ENCODE assay signal across 35 cellular contexts in the genomic region with DNA sequence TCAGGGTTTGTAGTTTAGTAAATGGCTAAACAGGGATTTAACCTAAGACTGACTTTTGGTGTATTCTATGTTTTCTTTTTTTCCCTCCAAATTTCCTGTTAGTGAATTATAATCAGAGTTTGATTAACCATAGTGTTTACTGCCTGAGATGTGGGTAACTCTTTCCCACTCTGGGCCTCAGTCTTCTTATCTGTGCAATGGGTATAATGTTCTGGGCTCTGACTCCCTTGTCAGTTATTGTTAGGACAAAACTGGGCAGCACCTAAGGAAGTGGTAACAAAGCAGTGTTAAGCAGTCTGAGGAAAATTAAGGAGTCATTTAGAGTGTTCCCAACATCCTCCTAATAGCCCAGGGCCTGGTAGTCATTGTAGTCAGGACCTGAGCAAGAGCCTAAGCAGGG.
"Had no signal": no experiment of that assay in that cellular context is flagged by ENCODE, and none has a peak within 500 bp of the region (broad histone marks: within the 10 kb centered on the region; RNA-seq: fewer than 3 reads in every experiment).

No MANE protein-coding gene starts in this region.

- H3K27ac ChIP-seq: KMS-11 had no signal

- H3K9me3 ChIP-seq: MG63 had no signal

- H3K9ac ChIP-seq: KMS-11 had no signal

- DNase-seq: Karpas-422, Kasumi-1, MG63, MM.1S, MV-4-11, NCI-H1048, NCI-H1092, NCI-H1092 treated with DMSO at 0.1 percent for 48 hours, NCI-H1105, NCI-H1105 treated with DMSO at 0.1 percent for 48 hours, NCI-H1417, NCI-H1417 treated with DMSO at 0.1 percent for 48 hours, NCI-H1436, NCI-H1436 treated with DMSO at 0.1 percent for 48 hours, NCI-H146, NCI-H1694, NCI-H1694 treated with DMSO at 0.1 percent for 48 hours, NCI-H187, NCI-H187 treated with DMSO at 0.1 percent for 48 hours, NCI-H1930, NCI-H2029, NCI-H2029 treated with DMSO at 0.1 percent for 48 hours, NCI-H2081, NCI-H2081 treated with DMSO at 0.1 percent for 48 hours, NCI-H2107, NCI-H2171, NCI-H2171 treated with DMSO at 0.1 percent for 48 hours, NCI-H2227 treated with DMSO at 0.1 percent for 48 hours, NCI-H226, NCI-H345, NCI-H446, NCI-H446 treated with DMSO at 0.1 percent for 48 hours, NCI-H510A, NCI-H510A treated with DMSO at 0.1 percent for 48 hours had no signal

- H3K4me3 ChIP-seq: MG63 had no signal

- H3K4me2 ChIP-seq: KMS-11 had no signal

- H3K36me3 ChIP-seq: MG63 had no signal

- H3K27me3 ChIP-seq: MG63 had no signal
